10 cellular contexts compared by ENCODE assay signal in the genomic region with DNA sequence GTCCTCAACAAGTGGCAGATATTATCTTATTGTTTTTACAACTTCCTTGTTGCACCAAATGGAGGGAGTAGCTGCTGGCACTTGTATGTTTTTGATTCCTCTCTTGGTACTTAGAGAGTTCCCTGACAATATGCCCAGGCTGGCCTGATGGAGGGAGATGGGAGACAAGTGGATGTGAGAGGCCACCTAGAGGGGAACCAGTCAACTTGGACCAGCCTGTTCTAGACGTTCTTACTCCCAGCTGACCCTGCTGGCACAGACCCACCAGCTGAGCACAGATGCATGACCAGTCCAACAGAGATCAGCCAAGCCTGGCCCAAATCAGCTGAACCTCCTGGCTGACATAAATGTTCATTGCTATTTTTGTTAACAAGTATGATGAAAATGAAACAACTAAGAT.
DNase-seq lines count a peak whose midpoint lies in the region; ATAC-seq and TF ChIP-seq lines count a peak whose summit lies in the region.
"Had no signal": no experiment of that assay in that cellular context is flagged by ENCODE, and none has a peak within 500 bp of the region (broad histone marks: within the 10 kb centered on the region; RNA-seq: fewer than 3 reads in every experiment).

No MANE protein-coding gene starts in this region.

- ATAC-seq in right cardiac atrium: peak; percentile 91 to 95
- ATAC-seq in GM21723 (IDR thresholded peaks at IDR 0.05; ENCODE audit: unreplicated experiment): no peak

- H3K4me1 ChIP-seq in right cardiac atrium (ENCODE audit: control insufficient read depth, insufficient read depth, low read length): no peaks in the 10 kb centered on the region
- no peaks in the 10 kb centered on the region for H3K4me1 ChIP-seq in CD8-positive, alpha-beta memory T cell (ENCODE audit: insufficient read depth, low read length)

- WGBS in right cardiac atrium: 0% methylated on average over 1 of the region's 1 CpG

- H3K4me1 Mint-ChIP-seq in activated T-helper 2 cell treated with anti-CD3 and anti-CD28 coated beads, Interferon-gamma antibody, Interleukin-2, Interleukin-4, amounts not matched to agents 10 μg/mL and 5 μg/mL and 100 μg/mL, durations not matched to agents 14 hours and 24 hours and 36 hours (ENCODE audit: low read depth): no peaks in the 10 kb centered on the region
- no peaks in the 10 kb centered on the region for H3K4me1 Mint-ChIP-seq in CD8-positive, alpha-beta memory T cell
- no peaks in the 10 kb centered on the region for H3K4me1 Mint-ChIP-seq in chondrocyte (ENCODE audit: low read depth)
- H3K4me1 Mint-ChIP-seq: activated B cell treated with CpG ODN at 0.5 μM for 24 hours had no signal

- no peaks in the 10 kb centered on the region for H3K36me3 ChIP-seq in CD8-positive, alpha-beta memory T cell (ENCODE audit: insufficient read depth, low read length)

- intact Hi-C loops in right cardiac atrium (cut with DNase I): no loop called here
- intact Hi-C loops in activated T-helper 2 cell treated with anti-CD3 and anti-CD28 coated beads, Interferon-gamma antibody, Interleukin-2, Interleukin-4, amounts not matched to agents 10 μg/mL and 5 μg/mL and 100 μg/mL, durations not matched to agents 14 hours and 24 hours and 36 hours (cut with micrococcal nuclease): no loop called here

- DNase-seq in A172 (ENCODE audit: low spot score): peak; percentile 40
- peak; percentile 10 for DNase-seq in GOT3 (lab: John Stamatoyannopoulos, UW)
- peak; percentile 6 for DNase-seq in SW480 (ENCODE audit: low spot score)
- peak; percentile 80 to 94 (median 93) for DNase-seq in right cardiac atrium
- no peak for DNase-seq in activated T-helper 2 cell treated with anti-CD3 and anti-CD28 coated beads, Interferon-gamma antibody, Interleukin-2, Interleukin-4, amounts not matched to agents 10 μg/mL and 5 μg/mL and 100 μg/mL, durations not matched to agents 14 hours and 24 hours and 36 hours (ENCODE audit: low spot score)
- DNase-seq in CD8-positive, alpha-beta memory T cell: no peak
- DNase-seq in chondrocyte (ENCODE audit: low spot score): no peak
- DNase-seq: activated B cell treated with CpG ODN at 0.5 μM for 24 hours had no signal

- TF ChIP-seq CTCF in chondrocyte (IDR thresholded peaks at IDR 0.05): no peak

- H3K9me3 Mint-ChIP-seq in activated T-helper 2 cell treated with anti-CD3 and anti-CD28 coated beads, Interferon-gamma antibody, Interleukin-2, Interleukin-4, amounts not matched to agents 10 μg/mL and 5 μg/mL and 100 μg/mL, durations not matched to agents 14 hours and 24 hours and 36 hours: no peaks in the 10 kb centered on the region
- peaks cover 0 to 6% (median 0%) of the 10 kb centered on the region in 5 donors for H3K9me3 Mint-ChIP-seq in CD8-positive, alpha-beta memory T cell
- H3K9me3 Mint-ChIP-seq in chondrocyte (ENCODE audit: low read depth): peaks cover 9% of the 10 kb centered on the region

- H3K9me3 ChIP-seq in right cardiac atrium (ENCODE audit: control insufficient read depth, low read length): peaks cover 2% of the 10 kb centered on the region
- H3K9me3 ChIP-seq in CD8-positive, alpha-beta memory T cell (ENCODE audit: low read length): no peaks in the 10 kb centered on the region

- H3K4me3 Mint-ChIP-seq in activated T-helper 2 cell treated with anti-CD3 and anti-CD28 coated beads, Interferon-gamma antibody, Interleukin-2, Interleukin-4, amounts not matched to agents 10 μg/mL and 5 μg/mL and 100 μg/mL, durations not matched to agents 14 hours and 24 hours and 36 hours (ENCODE audit: low read depth): no peak overlapping the region
- no peak overlapping the region for H3K4me3 Mint-ChIP-seq in CD8-positive, alpha-beta memory T cell
- H3K4me3 Mint-ChIP-seq in chondrocyte (ENCODE audit: unreplicated experiment): no peak overlapping the region
- H3K4me3 Mint-ChIP-seq: activated B cell treated with CpG ODN at 0.5 μM for 24 hours had no signal

- POLR2A ChIA-PET in CD8-positive, alpha-beta memory T cell (lab: Charles Lee): no interaction called here

- CTCF ChIA-PET in CD8-positive, alpha-beta memory T cell (lab: Charles Lee): no interaction called here

- no peak overlapping the region for H3K27ac Mint-ChIP-seq in activated T-helper 2 cell treated with anti-CD3 and anti-CD28 coated beads, Interferon-gamma antibody, Interleukin-2, Interleukin-4, amounts not matched to agents 10 μg/mL and 5 μg/mL and 100 μg/mL, durations not matched to agents 14 hours and 24 hours and 36 hours
- H3K27ac Mint-ChIP-seq in CD8-positive, alpha-beta memory T cell: no peak overlapping the region
- H3K27ac Mint-ChIP-seq in chondrocyte (ENCODE audit: unreplicated experiment): no peak overlapping the region
- H3K27ac Mint-ChIP-seq: activated B cell treated with CpG ODN at 0.5 μM for 24 hours had no signal

- H3K27me3 ChIP-seq in right cardiac atrium (ENCODE audit: control insufficient read depth, insufficient read depth): no peaks in the 10 kb centered on the region
- H3K27me3 ChIP-seq in CD8-positive, alpha-beta memory T cell (ENCODE audit: insufficient read depth, low read length, poor library complexity, severe bottlenecking): no peaks in the 10 kb centered on the region

- H3K27ac ChIP-seq in right cardiac atrium (ENCODE audit: low read length): no peak overlapping the region
- no peak overlapping the region for H3K27ac ChIP-seq in CD8-positive, alpha-beta memory T cell (ENCODE audit: low read depth, low read length)
- H3K27ac ChIP-seq: epithelial cell of prostate had no signal

- no peak overlapping the region for H3K4me3 ChIP-seq in right cardiac atrium (ENCODE audit: low read length)
- no peak overlapping the region for H3K4me3 ChIP-seq in CD8-positive, alpha-beta memory T cell (ENCODE audit: low read length)

- no peaks in the 10 kb centered on the region for H3K36me3 Mint-ChIP-seq in activated T-helper 2 cell treated with anti-CD3 and anti-CD28 coated beads, Interferon-gamma antibody, Interleukin-2, Interleukin-4, amounts not matched to agents 10 μg/mL and 5 μg/mL and 100 μg/mL, durations not matched to agents 14 hours and 24 hours and 36 hours (ENCODE audit: low read depth)
- H3K36me3 Mint-ChIP-seq in CD8-positive, alpha-beta memory T cell: no peaks in the 10 kb centered on the region
- no peaks in the 10 kb centered on the region for H3K36me3 Mint-ChIP-seq in chondrocyte (ENCODE audit: low read depth)

- H3K27me3 Mint-ChIP-seq in activated T-helper 2 cell treated with anti-CD3 and anti-CD28 coated beads, Interferon-gamma antibody, Interleukin-2, Interleukin-4, amounts not matched to agents 10 μg/mL and 5 μg/mL and 100 μg/mL, durations not matched to agents 14 hours and 24 hours and 36 hours (ENCODE audit: low read depth): no peaks in the 10 kb centered on the region
- H3K27me3 Mint-ChIP-seq in CD8-positive, alpha-beta memory T cell: peaks cover 7 to 18% of the 10 kb centered on the region in 2 donors
- H3K27me3 Mint-ChIP-seq in chondrocyte (ENCODE audit: low read depth): peaks cover 11% of the 10 kb centered on the region

Comparison
In these comparisons a context has a peak if more than half of its experiments do, and no peak if none do; other contexts are left out.
1. DNase-seq: peak in A172 (single experiment), GOT3 (single experiment), SW480 (single experiment) and right cardiac atrium (3 of 3); none in activated T-helper 2 cell treated with anti-CD3 and anti-CD28 coated beads, Interferon-gamma antibody, Interleukin-2, Interleukin-4, amounts not matched to agents 10 μg/mL and 5 μg/mL and 100 μg/mL, durations not matched to agents 14 hours and 24 hours and 36 hours (single experiment), CD8-positive, alpha-beta memory T cell (0 of 5) and chondrocyte (single experiment).